ENCODE assay signal across 10 cellular contexts in genomic region chr17:45433136-45433535, GRCh38. TPM values are rescaled to one million over a fixed set of nuclear protein-coding genes. Genes with fewer than 3 reads are reported as not detected.
DNase-seq lines count a peak whose midpoint lies in the region; ATAC-seq and TF ChIP-seq lines count a peak whose summit lies in the region.
"Had no signal": no experiment of that assay in that cellular context is flagged by ENCODE, and none has a peak within 500 bp of the region (broad histone marks: within the 10 kb centered on the region; RNA-seq: fewer than 3 reads in every experiment).

No MANE protein-coding gene starts in this region.

- no peaks in the 10 kb centered on the region for H3K9me3 Mint-ChIP-seq in T-helper 1 cell treated with Interleukin-12 subunit alpha and Interleukin-12 subunit beta and Interleukin-4 antibody, amounts not matched to agents 30 μg/mL and 1 μg/mL, for 36 hours
- H3K9me3 Mint-ChIP-seq in WTC11, result no peaks in the 10 kb centered on the region
- H3K9me3 Mint-ChIP-seq in stimulated activated naive B cell treated with anti-CD40 and anti-IgM and Interleukin-4, amounts not matched to agents 10 μg/mL and 1 μg/mL and 100 μg/mL, for 72 hours, result no peaks in the 10 kb centered on the region

- H3K4me3 Mint-ChIP-seq in T-helper 1 cell treated with Interleukin-12 subunit alpha and Interleukin-12 subunit beta and Interleukin-4 antibody, amounts not matched to agents 30 μg/mL and 1 μg/mL, for 36 hours, result peak overlapping the region; percentile 54
- H3K4me3 Mint-ChIP-seq in WTC11, result peak overlapping the region; percentile 70
- H3K4me3 Mint-ChIP-seq in stimulated activated naive B cell treated with anti-CD40 and anti-IgM and Interleukin-4, amounts not matched to agents 10 μg/mL and 1 μg/mL and 100 μg/mL, for 72 hours, result peak overlapping the region; percentile 62 to 83

- peaks cover 2% of the 10 kb centered on the region; the same call in 1 of the 2 replicates for H3K36me3 ChIP-seq in iPS DF 6.9 (ENCODE audit: control insufficient read depth, insufficient read depth, low read length)
- H3K36me3 ChIP-seq: brain microvascular endothelial cell had no signal

- WGBS in iPS DF 6.9 (ENCODE audit: insufficient coverage, insufficient read length), result no CpG with 5 or more reads among the region's 4 CpGs

- peaks cover 13% of the 10 kb centered on the region for H3K4me1 ChIP-seq in iPS DF 6.9 (ENCODE audit: control insufficient read depth, insufficient read depth, low read length)

- CTCF ChIA-PET in WTC11 (lab: Charles Lee), result no interaction called here

- H3K9me3 ChIP-seq in iPS DF 6.9 (ENCODE audit: control insufficient read depth, insufficient read depth, low read length), result no peaks in the 10 kb centered on the region

- peak overlapping the region; percentile 36 for H3K27ac Mint-ChIP-seq in T-helper 1 cell treated with Interleukin-12 subunit alpha and Interleukin-12 subunit beta and Interleukin-4 antibody, amounts not matched to agents 30 μg/mL and 1 μg/mL, for 36 hours
- H3K27ac Mint-ChIP-seq in WTC11, result no peak overlapping the region
- H3K27ac Mint-ChIP-seq in stimulated activated naive B cell treated with anti-CD40 and anti-IgM and Interleukin-4, amounts not matched to agents 10 μg/mL and 1 μg/mL and 100 μg/mL, for 72 hours, result peak overlapping the region; percentile 75

- ATAC-seq in WTC11, result no peak
- no peak for ATAC-seq in stimulated activated naive B cell treated with anti-CD40 and anti-IgM and Interleukin-4, amounts not matched to agents 10 μg/mL and 1 μg/mL and 100 μg/mL, for 72 hours (replicated peaks)
- ATAC-seq in sciatic nerve, result no peak
- no peak for ATAC-seq in HG03565 (IDR thresholded peaks at IDR 0.05; ENCODE audit: unreplicated experiment)
- ATAC-seq: GM12878 had no signal

- no peak for TF ChIP-seq CTCF in WTC11 (IDR thresholded peaks at IDR 0.05)

- H3K27me3 Mint-ChIP-seq in T-helper 1 cell treated with Interleukin-12 subunit alpha and Interleukin-12 subunit beta and Interleukin-4 antibody, amounts not matched to agents 30 μg/mL and 1 μg/mL, for 36 hours (ENCODE audit: low read depth), result no peaks in the 10 kb centered on the region
- peaks cover 48% of the 10 kb centered on the region for H3K27me3 Mint-ChIP-seq in WTC11 (ENCODE audit: low read depth)
- H3K27me3 Mint-ChIP-seq in stimulated activated naive B cell treated with anti-CD40 and anti-IgM and Interleukin-4, amounts not matched to agents 10 μg/mL and 1 μg/mL and 100 μg/mL, for 72 hours, result no peaks in the 10 kb centered on the region

- intact Hi-C loops in sciatic nerve (cut with DNase I), result no loop called here

- DNase-seq in T-helper 1 cell, result no peak
- no peak for DNase-seq in WTC11 (ENCODE audit: low spot score)
- DNase-seq in iPS DF 6.9 (ENCODE audit: low read depth, low spot score), result no peak
- no peak for DNase-seq in stimulated activated naive B cell treated with anti-CD40 and anti-IgM and Interleukin-4, amounts not matched to agents 10 μg/mL and 1 μg/mL and 100 μg/mL, for 72 hours
- no peak for DNase-seq in sciatic nerve (ENCODE audit: low spot score)
- DNase-seq in glomerular visceral epithelial cell (ENCODE audit: extremely low spot score), result no peak
- DNase-seq: brain microvascular endothelial cell had no signal

- peaks cover 11% of the 10 kb centered on the region for H3K36me3 Mint-ChIP-seq in T-helper 1 cell treated with Interleukin-12 subunit alpha and Interleukin-12 subunit beta and Interleukin-4 antibody, amounts not matched to agents 30 μg/mL and 1 μg/mL, for 36 hours (ENCODE audit: low read depth)
- no peaks in the 10 kb centered on the region; the same call in 1 of the 2 replicates for H3K36me3 Mint-ChIP-seq in WTC11
- peaks cover 7 to 20% of the 10 kb centered on the region in 2 donors for H3K36me3 Mint-ChIP-seq in stimulated activated naive B cell treated with anti-CD40 and anti-IgM and Interleukin-4, amounts not matched to agents 10 μg/mL and 1 μg/mL and 100 μg/mL, for 72 hours

- H3K4me1 Mint-ChIP-seq in T-helper 1 cell treated with Interleukin-12 subunit alpha and Interleukin-12 subunit beta and Interleukin-4 antibody, amounts not matched to agents 30 μg/mL and 1 μg/mL, for 36 hours (ENCODE audit: low read depth), result peaks cover 12% of the 10 kb centered on the region
- peaks cover 29% of the 10 kb centered on the region for H3K4me1 Mint-ChIP-seq in WTC11
- H3K4me1 Mint-ChIP-seq in stimulated activated naive B cell treated with anti-CD40 and anti-IgM and Interleukin-4, amounts not matched to agents 10 μg/mL and 1 μg/mL and 100 μg/mL, for 72 hours, result peaks cover 22 to 54% of the 10 kb centered on the region in 2 donors

- H3K4me3 ChIP-seq in iPS DF 6.9 (ENCODE audit: low read length), result peak overlapping the region; percentile 42; the same call in 1 of the 2 replicates

- peaks cover 23% of the 10 kb centered on the region for H3K27me3 ChIP-seq in iPS DF 6.9 (ENCODE audit: control insufficient read depth, insufficient read depth, low read length)

- POLR2A ChIA-PET in WTC11 (lab: Charles Lee), result no interaction called here

- H3K27ac ChIP-seq in iPS DF 6.9 (ENCODE audit: low read length), result no peak overlapping the region
- H3K27ac ChIP-seq: brain microvascular endothelial cell had no signal

TF ChIP-seq in WTC11, 78 proteins besides CTCF, POLR2A, EP300 and RAD21:
- TF ChIP-seq ZNF423 (CRISPR knock-in tag; IDR thresholded peaks at IDR 0.05), result no peak
- TF ChIP-seq, protein P1, sequence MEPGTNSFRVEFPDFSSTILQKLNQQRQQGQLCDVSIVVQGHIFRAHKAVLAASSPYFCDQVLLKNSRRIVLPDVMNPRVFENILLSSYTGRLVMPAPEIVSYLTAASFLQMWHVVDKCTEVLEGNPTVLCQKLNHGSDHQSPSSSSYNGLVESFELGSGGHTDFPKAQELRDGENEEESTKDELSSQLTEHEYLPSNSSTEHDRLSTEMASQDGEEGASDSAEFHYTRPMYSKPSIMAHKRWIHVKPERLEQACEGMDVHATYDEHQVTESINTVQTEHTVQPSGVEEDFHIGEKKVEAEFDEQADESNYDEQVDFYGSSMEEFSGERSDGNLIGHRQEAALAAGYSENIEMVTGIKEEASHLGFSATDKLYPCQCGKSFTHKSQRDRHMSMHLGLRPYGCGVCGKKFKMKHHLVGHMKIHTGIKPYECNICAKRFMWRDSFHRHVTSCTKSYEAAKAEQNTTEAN (CRISPR knock-in tag; IDR thresholded peaks at IDR 0.05), result no peak
- no peak for TF ChIP-seq TP53 (CRISPR knock-in tag; IDR thresholded peaks at IDR 0.05)
- TF ChIP-seq, protein P2, sequence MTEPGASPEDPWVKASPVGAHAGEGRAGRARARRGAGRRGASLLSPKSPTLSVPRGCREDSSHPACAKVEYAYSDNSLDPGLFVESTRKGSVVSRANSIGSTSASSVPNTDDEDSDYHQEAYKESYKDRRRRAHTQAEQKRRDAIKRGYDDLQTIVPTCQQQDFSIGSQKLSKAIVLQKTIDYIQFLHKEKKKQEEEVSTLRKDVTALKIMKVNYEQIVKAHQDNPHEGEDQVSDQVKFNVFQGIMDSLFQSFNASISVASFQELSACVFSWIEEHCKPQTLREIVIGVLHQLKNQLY (CRISPR knock-in tag; IDR thresholded peaks at IDR 0.05), result no peak
- TF ChIP-seq E2F5 (CRISPR knock-in tag; IDR thresholded peaks at IDR 0.05), result no peak
- TF ChIP-seq ZNF219 (CRISPR knock-in tag; IDR thresholded peaks at IDR 0.05; ENCODE audit: borderline replicate concordance), result no peak

RNA-seq across cellular contexts. Expression of gene ARHGAP27, which starts 0.5 kb away (rescaled TPM):
- total RNA-seq in WTC11 (2021) (12.9 to 16.0 TPM (median 14.8 TPM) in 3 replicates), sciatic nerve (30.6 TPM)

RNA-seq across cellular contexts. Expression of gene PLEKHM1, which starts 57.4 kb away (rescaled TPM):
- total RNA-seq in WTC11 (2021) (15.8 to 19.6 TPM (median 17.2 TPM) in 3 replicates), sciatic nerve (56.6 TPM)
